26 cellular contexts compared by ENCODE assay signal in the genomic region with DNA sequence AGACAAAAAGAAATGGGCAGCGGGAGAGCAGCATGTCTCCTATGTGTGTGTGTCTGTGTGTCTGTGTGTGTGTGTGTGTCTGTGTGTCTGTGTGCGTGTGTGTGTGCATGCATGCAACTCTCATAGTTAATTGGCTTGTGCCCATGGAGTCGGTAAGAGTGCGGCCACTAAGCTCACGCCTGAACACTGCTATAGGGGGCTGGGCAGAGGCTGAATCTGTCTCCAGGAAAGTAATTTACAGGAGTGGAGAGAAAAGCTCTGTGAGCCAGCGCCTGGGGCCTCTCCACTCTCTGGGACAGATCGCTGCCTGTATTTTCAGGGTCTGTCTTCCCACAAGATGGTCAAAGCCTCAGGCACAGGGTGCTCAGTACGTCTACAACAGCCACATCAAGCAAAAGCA.
DNase-seq lines count a peak whose midpoint lies in the region; ATAC-seq and TF ChIP-seq lines count a peak whose summit lies in the region.
"Had no signal": no experiment of that assay in that cellular context is flagged by ENCODE, and none has a peak within 500 bp of the region (broad histone marks: within the 10 kb centered on the region; RNA-seq: fewer than 3 reads in every experiment).

No MANE protein-coding gene starts in this region.

- POLR2A ChIA-PET in CD8-positive, alpha-beta memory T cell (lab: Charles Lee): no interaction called here

- peaks cover 3% of the 10 kb centered on the region in 2 donors for H3K27me3 Mint-ChIP-seq in CD8-positive, alpha-beta memory T cell
- no peaks in the 10 kb centered on the region for H3K27me3 Mint-ChIP-seq in activated T-helper 1 cell treated with anti-CD3 and anti-CD28 coated beads, Interleukin-12 subunit alpha, Interleukin-12 subunit beta, Interleukin-2, Interleukin-4 antibody, amounts not matched to agents 30 ng/mL and 10 ng/mL and 1 ng/mL, durations not matched to agents 14 hours and 24 hours and 36 hours (ENCODE audit: insufficient read depth)

- H4K91ac ChIP-seq in trophoblast cell (ENCODE audit: low read depth, low read length): peak overlapping the region; percentile 13

- H3K9me3 Mint-ChIP-seq in CD8-positive, alpha-beta memory T cell: peaks cover 0 to 4% (median 0%) of the 10 kb centered on the region in 5 donors
- no peaks in the 10 kb centered on the region for H3K9me3 Mint-ChIP-seq in activated T-helper 1 cell treated with anti-CD3 and anti-CD28 coated beads, Interleukin-12 subunit alpha, Interleukin-12 subunit beta, Interleukin-2, Interleukin-4 antibody, amounts not matched to agents 30 ng/mL and 10 ng/mL and 1 ng/mL, durations not matched to agents 14 hours and 24 hours and 36 hours
- H3K9me3 Mint-ChIP-seq: HFFc6, IgD-negative memory B cell had no signal

- DNase-seq in NCI-H2227 treated with DMSO at 0.1 percent for 48 hours (lab: John Stamatoyannopoulos, UW) (peak; percentile 81), left kidney (ENCODE audit: low read depth, low spot score) (peak; percentile 63), trophoblast cell (no peak), sigmoid colon (no peak)
- DNase-seq in CD8-positive, alpha-beta memory T cell: no peak
- DNase-seq in activated T-helper 1 cell treated with anti-CD3 and anti-CD28 coated beads, Interleukin-12 subunit alpha, Interleukin-12 subunit beta, Interleukin-2, Interleukin-4 antibody, amounts not matched to agents 30 ng/mL and 10 ng/mL and 1 ng/mL, durations not matched to agents 14 hours and 24 hours and 36 hours (ENCODE audit: low spot score): no peak
- DNase-seq: C1 segment of cervical spinal cord; Caco-2; CD4-positive, alpha-beta memory T cell; GDM1; GOT3; HFFc6; NCI-H1092; NCI-H1417 treated with DMSO at 0.1 percent for 48 hours; NCI-H1694 treated with DMSO at 0.1 percent for 48 hours; NCI-H2081; NCI-H524; NCI-H748 treated with DMSO at 0.1 percent for 48 hours; NK-92 treated with Interleukin-12 subunit alpha and Interleukin-12 subunit beta, amount 100 ng/mL, for 24 hours; Right ventricle myocardium superior; RPMI8226 had no signal

- no peak for TF ChIP-seq CTCF in sigmoid colon (IDR thresholded peaks at IDR 0.05)

- H3K9me3 ChIP-seq in trophoblast cell (ENCODE audit: insufficient read depth, low read depth, low read length) (peaks cover 1% of the 10 kb centered on the region), sigmoid colon (no peaks in the 10 kb centered on the region)
- H3K9me3 ChIP-seq in CD8-positive, alpha-beta memory T cell (ENCODE audit: low read length): no peaks in the 10 kb centered on the region
- H3K9me3 ChIP-seq: Caco-2, HAP-1 had no signal

- H3K14ac ChIP-seq in trophoblast cell (ENCODE audit: low read length): peak overlapping the region; percentile 40

- H3K36me3 ChIP-seq in trophoblast cell (ENCODE audit: control insufficient read depth in 1 of 2, insufficient read depth in 2 of 2, low read length in 2 of 2) (no peaks in the 10 kb centered on the region), sigmoid colon (no peaks in the 10 kb centered on the region)
- H3K36me3 ChIP-seq in CD8-positive, alpha-beta memory T cell (ENCODE audit: insufficient read depth, low read length): no peaks in the 10 kb centered on the region
- H3K36me3 ChIP-seq: HAP-1 had no signal

- no peaks in the 10 kb centered on the region for H3K4me1 Mint-ChIP-seq in CD8-positive, alpha-beta memory T cell
- no peaks in the 10 kb centered on the region for H3K4me1 Mint-ChIP-seq in activated T-helper 1 cell treated with anti-CD3 and anti-CD28 coated beads, Interleukin-12 subunit alpha, Interleukin-12 subunit beta, Interleukin-2, Interleukin-4 antibody, amounts not matched to agents 30 ng/mL and 10 ng/mL and 1 ng/mL, durations not matched to agents 14 hours and 24 hours and 36 hours (ENCODE audit: low read depth)
- H3K4me1 Mint-ChIP-seq: CD4-positive, alpha-beta memory T cell had no signal

- H3K27ac Mint-ChIP-seq in CD8-positive, alpha-beta memory T cell: no peak overlapping the region
- H3K27ac Mint-ChIP-seq in activated T-helper 1 cell treated with anti-CD3 and anti-CD28 coated beads, Interleukin-12 subunit alpha, Interleukin-12 subunit beta, Interleukin-2, Interleukin-4 antibody, amounts not matched to agents 30 ng/mL and 10 ng/mL and 1 ng/mL, durations not matched to agents 14 hours and 24 hours and 36 hours: no peak overlapping the region
- H3K27ac Mint-ChIP-seq: HFFc6, IgD-negative memory B cell had no signal

- peaks cover 2% of the 10 kb centered on the region for H3K79me1 ChIP-seq in trophoblast cell (ENCODE audit: low read length)

- no peak for TF ChIP-seq EP300 in sigmoid colon (IDR thresholded peaks at IDR 0.05)

- H3K36me3 Mint-ChIP-seq in CD8-positive, alpha-beta memory T cell: peaks cover 0 to 4% (median 0%) of the 10 kb centered on the region in 3 donors
- H3K36me3 Mint-ChIP-seq in activated T-helper 1 cell treated with anti-CD3 and anti-CD28 coated beads, Interleukin-12 subunit alpha, Interleukin-12 subunit beta, Interleukin-2, Interleukin-4 antibody, amounts not matched to agents 30 ng/mL and 10 ng/mL and 1 ng/mL, durations not matched to agents 14 hours and 24 hours and 36 hours (ENCODE audit: low read depth): peaks cover 1% of the 10 kb centered on the region
- H3K36me3 Mint-ChIP-seq: IgD-negative memory B cell had no signal

- H2AK5ac ChIP-seq in trophoblast cell (ENCODE audit: low read length): no peak overlapping the region

- no peak overlapping the region for H3K27ac ChIP-seq in trophoblast cell (ENCODE audit: low read depth, low read length)
- H3K27ac ChIP-seq in sigmoid colon: no peak overlapping the region
- no peak overlapping the region for H3K27ac ChIP-seq in CD8-positive, alpha-beta memory T cell (ENCODE audit: low read depth, low read length)
- H3K27ac ChIP-seq: KMS-11 had no signal

- no peaks in the 10 kb centered on the region for H3K79me2 ChIP-seq in trophoblast cell (ENCODE audit: control insufficient read depth, insufficient read depth, low read length, poor library complexity)

- H3K4ac ChIP-seq in trophoblast cell (ENCODE audit: low read depth, low read length): no peak overlapping the region

- no CpG with 5 or more reads among the region's 8 CpGs for WGBS in trophoblast cell (ENCODE audit: extremely low coverage, insufficient coverage, insufficient read length)
- 86 to 87% methylated on average over 8 of the region's 8 CpGs for WGBS in sigmoid colon, 2 donors

- no peaks in the 10 kb centered on the region for H3K27me3 ChIP-seq in trophoblast cell (ENCODE audit: insufficient read depth, low read length)
- H3K27me3 ChIP-seq in sigmoid colon: no peaks in the 10 kb centered on the region
- H3K27me3 ChIP-seq in CD8-positive, alpha-beta memory T cell (ENCODE audit: insufficient read depth, low read length, poor library complexity, severe bottlenecking): no peaks in the 10 kb centered on the region

- H3K4me2 ChIP-seq in trophoblast cell (ENCODE audit: low read length): no peak overlapping the region
- H3K4me2 ChIP-seq: KMS-11 had no signal

- no peak for ATAC-seq in GM21360 (IDR thresholded peaks at IDR 0.05; ENCODE audit: unreplicated experiment)
- ATAC-seq: GM12878 had no signal

- H3K9ac ChIP-seq in trophoblast cell (ENCODE audit: low read length): no peak overlapping the region
- H3K9ac ChIP-seq: KMS-11 had no signal

- no peak overlapping the region for H3K23ac ChIP-seq in trophoblast cell (ENCODE audit: low read length)

- H3K4me1 ChIP-seq in trophoblast cell (ENCODE audit: control insufficient read depth in 1 of 2, insufficient read depth in 2 of 2, low read length in 2 of 2) (peaks cover 4 to 15% of the 10 kb centered on the region in 2 experiments), sigmoid colon (peaks cover 0 to 8% (median 3%) of the 10 kb centered on the region in 4 donors)
- H3K4me1 ChIP-seq in CD8-positive, alpha-beta memory T cell (ENCODE audit: insufficient read depth, low read length): no peaks in the 10 kb centered on the region
- H3K4me1 ChIP-seq: HAP-1 had no signal

- intact Hi-C loops in sigmoid colon (cut with DNase I): no loop called here
- intact Hi-C loops in activated T-helper 1 cell treated with anti-CD3 and anti-CD28 coated beads, Interleukin-12 subunit alpha, Interleukin-12 subunit beta, Interleukin-2, Interleukin-4 antibody, amounts not matched to agents 30 ng/mL and 10 ng/mL and 1 ng/mL, durations not matched to agents 14 hours and 24 hours and 36 hours (cut with micrococcal nuclease): no loop called here

- H2BK12ac ChIP-seq in trophoblast cell (ENCODE audit: low read length): peak overlapping the region; percentile 38

- H2BK5ac ChIP-seq in trophoblast cell (ENCODE audit: low read depth, low read length, poor library complexity): no peak overlapping the region

- no peak overlapping the region for H2BK120ac ChIP-seq in trophoblast cell (ENCODE audit: insufficient read depth, low read length, poor library complexity)

- H2AFZ ChIP-seq in trophoblast cell (ENCODE audit: insufficient read depth, low read length, poor library complexity): no peak overlapping the region

- no peak overlapping the region for H3K4me3 Mint-ChIP-seq in CD8-positive, alpha-beta memory T cell
- no peak overlapping the region for H3K4me3 Mint-ChIP-seq in activated T-helper 1 cell treated with anti-CD3 and anti-CD28 coated beads, Interleukin-12 subunit alpha, Interleukin-12 subunit beta, Interleukin-2, Interleukin-4 antibody, amounts not matched to agents 30 ng/mL and 10 ng/mL and 1 ng/mL, durations not matched to agents 14 hours and 24 hours and 36 hours
- H3K4me3 Mint-ChIP-seq: CD4-positive, alpha-beta memory T cell; HFFc6; IgD-negative memory B cell had no signal

- H3K4me3 ChIP-seq in trophoblast cell (ENCODE audit: low read depth, low read length) (no peak overlapping the region), sigmoid colon (no peak overlapping the region)
- H3K4me3 ChIP-seq in CD8-positive, alpha-beta memory T cell (ENCODE audit: low read length): no peak overlapping the region
- H3K4me3 ChIP-seq: GM12878, HAP-1 had no signal

- CTCF ChIA-PET in CD8-positive, alpha-beta memory T cell (lab: Charles Lee): no interaction called here

- no peak for TF ChIP-seq POLR2A in sigmoid colon (IDR thresholded peaks at IDR 0.05)

- no peak overlapping the region for H4K12ac ChIP-seq in trophoblast cell (ENCODE audit: low read depth, low read length)

- peak overlapping the region; percentile 9 for H4K8ac ChIP-seq in trophoblast cell (ENCODE audit: low read depth, low read length)

- H3K18ac ChIP-seq in trophoblast cell (ENCODE audit: low read length): no peak overlapping the region

Comparison
In these comparisons a context has a peak if more than half of its experiments do, and no peak if none do; other contexts are left out.
1. DNase-seq: peak in NCI-H2227 treated with DMSO at 0.1 percent for 48 hours (single experiment) and left kidney (single experiment); none in trophoblast cell (0 of 2), sigmoid colon (single experiment), CD8-positive, alpha-beta memory T cell (0 of 5) and activated T-helper 1 cell treated with anti-CD3 and anti-CD28 coated beads, Interleukin-12 subunit alpha, Interleukin-12 subunit beta, Interleukin-2, Interleukin-4 antibody, amounts not matched to agents 30 ng/mL and 10 ng/mL and 1 ng/mL, durations not matched to agents 14 hours and 24 hours and 36 hours (single experiment).